In the genomic region with DNA sequence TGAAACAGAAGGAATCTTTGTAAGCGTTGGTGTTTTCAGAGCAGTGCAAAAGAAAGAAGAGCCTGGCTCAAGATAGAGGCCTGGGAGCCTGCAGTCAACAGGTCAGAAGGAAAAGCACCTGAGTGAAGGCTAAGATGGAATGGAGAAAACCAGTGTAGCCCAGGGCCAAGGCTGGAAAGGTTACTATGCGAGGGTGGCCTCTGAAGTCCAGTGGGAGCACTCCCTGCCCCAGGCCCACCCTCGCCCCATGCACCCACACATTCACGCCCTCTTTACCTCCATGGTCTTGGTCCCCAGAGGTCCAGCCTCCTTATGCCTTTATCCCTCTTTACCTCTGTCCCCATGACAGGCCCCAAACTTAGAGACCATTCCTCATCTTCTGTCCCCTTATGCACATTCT, we compare ENCODE assay signal across 38 cellular contexts.
"Had no signal": no experiment of that assay in that cellular context is flagged by ENCODE, and none has a peak within 500 bp of the region (broad histone marks: within the 10 kb centered on the region; RNA-seq: fewer than 3 reads in every experiment).

No MANE protein-coding gene starts in this region.

- H3K9me3 Mint-ChIP-seq: activated naive CD4-positive, alpha-beta T cell treated with anti-CD3 and anti-CD28 coated beads, Interleukin-2, amount 10 ng/mL, durations not matched to agents 7 days and 5 days; activated naive CD8-positive, alpha-beta T cell treated with anti-CD3 and anti-CD28 coated beads, Interleukin-2, amount 10 ng/mL, durations not matched to agents 7 days and 5 days; activated T-helper 1 cell treated with anti-CD3 and anti-CD28 coated beads, Interleukin-12 subunit alpha, Interleukin-12 subunit beta, Interleukin-2, Interleukin-4 antibody, amounts not matched to agents 30 ng/mL and 10 ng/mL and 1 ng/mL, durations not matched to agents 14 hours and 24 hours and 36 hours; activated T-helper 17 cell treated with anti-CD3 and anti-CD28 coated beads, Interleukin-2, amount 50 U/mL, for 72 hours; activated T-helper 2 cell treated with anti-CD3 and anti-CD28 coated beads, Interferon-gamma antibody, Interleukin-2, Interleukin-4, amounts not matched to agents 10 μg/mL and 5 μg/mL and 100 μg/mL, durations not matched to agents 14 hours and 24 hours and 36 hours had no signal

- H3K36me3 Mint-ChIP-seq: activated naive CD4-positive, alpha-beta T cell treated with anti-CD3 and anti-CD28 coated beads, Interleukin-2, amount 10 ng/mL, durations not matched to agents 7 days and 5 days; activated naive CD4-positive, alpha-beta T cell treated with anti-CD3 and anti-CD28 coated beads, Interleukin-2, amount 50 U/mL, for 24 hours; activated naive CD8-positive, alpha-beta T cell; activated naive CD8-positive, alpha-beta T cell treated with anti-CD3 and anti-CD28 coated beads for 36 hours; activated naive CD8-positive, alpha-beta T cell treated with anti-CD3 and anti-CD28 coated beads, Interleukin-2, amount 10 ng/mL, durations not matched to agents 7 days and 5 days; brain had no signal

- H3K27ac ChIP-seq: adrenal gland, ascending aorta, body of pancreas, brain microvascular endothelial cell, breast epithelium, cardiac muscle cell had no signal

- H3K4me3 Mint-ChIP-seq: activated naive CD4-positive, alpha-beta T cell treated with anti-CD3 and anti-CD28 coated beads for 36 hours; activated naive CD4-positive, alpha-beta T cell treated with anti-CD3 and anti-CD28 coated beads, Interleukin-2, amount 10 ng/mL, durations not matched to agents 7 days and 5 days; activated naive CD4-positive, alpha-beta T cell treated with anti-CD3 and anti-CD28 coated beads, Interleukin-2, amount 50 U/mL, for 24 hours; activated naive CD8-positive, alpha-beta T cell; activated naive CD8-positive, alpha-beta T cell treated with anti-CD3 and anti-CD28 coated beads for 36 hours; activated naive CD8-positive, alpha-beta T cell treated with anti-CD3 and anti-CD28 coated beads, Interleukin-2, amount 10 ng/mL, durations not matched to agents 7 days and 5 days; activated naive CD8-positive, alpha-beta T cell treated with anti-CD3 and anti-CD28 coated beads, Interleukin-2, amount 50 U/mL, for 24 hours; activated T-cell treated with anti-CD3 and anti-CD28 coated beads, Interleukin-2, amount 50 U/mL, for 24 hours; activated T-cell treated with anti-CD3 and anti-CD28 coated beads, Interleukin-2, amount 50 U/mL, for 4 hours; activated T-cell treated with anti-CD3 and anti-CD28 coated beads, Interleukin-2, amount 50 U/mL, for 72 hours; activated T-helper 1 cell treated with anti-CD3 and anti-CD28 coated beads, Interleukin-12 subunit alpha, Interleukin-12 subunit beta, Interleukin-2, Interleukin-4 antibody, amounts not matched to agents 30 ng/mL and 10 ng/mL and 1 ng/mL, durations not matched to agents 14 hours and 24 hours and 36 hours; activated T-helper 17 cell treated with anti-CD3 and anti-CD28 coated beads, Interleukin-2, amount 50 U/mL, for 72 hours; brain; central memory CD8-positive, alpha-beta T cell had no signal

- H3K4me3 ChIP-seq: adrenal gland, ascending aorta, body of pancreas, breast epithelium, cardiac muscle cell had no signal

- H3K36me3 ChIP-seq: adrenal gland, ascending aorta, brain microvascular endothelial cell, breast epithelium, cardiac muscle cell had no signal

- H3K27me3 ChIP-seq: ascending aorta, body of pancreas, brain microvascular endothelial cell, cardiac muscle cell had no signal

- ATAC-seq: activated naive CD4-positive, alpha-beta T cell treated with anti-CD3 and anti-CD28 coated beads, Interleukin-2, amount 50 U/mL, for 72 hours; activated naive CD8-positive, alpha-beta T cell treated with anti-CD3 and anti-CD28 coated beads, Interleukin-2, amount 50 U/mL, for 24 hours; activated T-cell treated with anti-CD3 and anti-CD28 coated beads, Interleukin-2, amount 50 U/mL, for 4 hours; activated T-cell treated with anti-CD3 and anti-CD28 coated beads, Interleukin-2, amount 50 U/mL, for 72 hours; activated T-helper 17 cell treated with anti-CD3 and anti-CD28 coated beads, Interleukin-2, amount 50 U/mL, for 72 hours; body of pancreas had no signal

- H3K27ac Mint-ChIP-seq: activated naive CD4-positive, alpha-beta T cell treated with anti-CD3 and anti-CD28 coated beads for 36 hours; activated naive CD4-positive, alpha-beta T cell treated with anti-CD3 and anti-CD28 coated beads, Interleukin-2, amount 10 ng/mL, durations not matched to agents 7 days and 5 days; activated naive CD4-positive, alpha-beta T cell treated with anti-CD3 and anti-CD28 coated beads, Interleukin-2, amount 50 U/mL, for 24 hours; activated naive CD4-positive, alpha-beta T cell treated with anti-CD3 and anti-CD28 coated beads, Interleukin-2, amount 50 U/mL, for 72 hours; activated naive CD8-positive, alpha-beta T cell; activated naive CD8-positive, alpha-beta T cell treated with anti-CD3 and anti-CD28 coated beads for 36 hours; activated naive CD8-positive, alpha-beta T cell treated with anti-CD3 and anti-CD28 coated beads, Interleukin-2, amount 10 ng/mL, durations not matched to agents 7 days and 5 days; activated naive CD8-positive, alpha-beta T cell treated with anti-CD3 and anti-CD28 coated beads, Interleukin-2, amount 50 U/mL, for 24 hours; activated T-cell treated with anti-CD3 and anti-CD28 coated beads, Interleukin-2, amount 50 U/mL, for 24 hours; activated T-cell treated with anti-CD3 and anti-CD28 coated beads, Interleukin-2, amount 50 U/mL, for 72 hours; activated T-helper 1 cell treated with anti-CD3 and anti-CD28 coated beads, Interleukin-12 subunit alpha, Interleukin-12 subunit beta, Interleukin-2, Interleukin-4 antibody, amounts not matched to agents 30 ng/mL and 10 ng/mL and 1 ng/mL, durations not matched to agents 14 hours and 24 hours and 36 hours; activated T-helper 17 cell treated with anti-CD3 and anti-CD28 coated beads, Interleukin-2, amount 50 U/mL, for 72 hours; activated T-helper 2 cell treated with anti-CD3 and anti-CD28 coated beads, Interferon-gamma antibody, Interleukin-2, Interleukin-4, amounts not matched to agents 10 μg/mL and 5 μg/mL and 100 μg/mL, durations not matched to agents 14 hours and 24 hours and 36 hours; brain had no signal

- H3K9me3 ChIP-seq: adrenal gland, ascending aorta, body of pancreas, breast epithelium had no signal

- H3K4me1 Mint-ChIP-seq: activated naive CD4-positive, alpha-beta T cell treated with anti-CD3 and anti-CD28 coated beads, Interleukin-2, amount 10 ng/mL, durations not matched to agents 7 days and 5 days; activated naive CD4-positive, alpha-beta T cell treated with anti-CD3 and anti-CD28 coated beads, Interleukin-2, amount 50 U/mL, for 24 hours; activated naive CD8-positive, alpha-beta T cell treated with anti-CD3 and anti-CD28 coated beads for 36 hours; activated naive CD8-positive, alpha-beta T cell treated with anti-CD3 and anti-CD28 coated beads, Interleukin-2, amount 10 ng/mL, durations not matched to agents 7 days and 5 days; activated naive CD8-positive, alpha-beta T cell treated with anti-CD3 and anti-CD28 coated beads, Interleukin-2, amount 50 U/mL, for 24 hours; activated T-helper 17 cell treated with anti-CD3 and anti-CD28 coated beads, Interleukin-2, amount 50 U/mL, for 72 hours; central memory CD8-positive, alpha-beta T cell had no signal

- DNase-seq: activated effector memory CD4-positive, alpha-beta T cell treated with anti-CD3 and anti-CD28 coated beads, Interleukin-2, amount 50 U/mL, for 16 hours; activated effector memory CD4-positive, alpha-beta T cell treated with Interleukin-2 at 50 U/mL for 16 hours; activated gamma-delta T cell; activated gamma-delta T cell treated with Interleukin-2 at 50 U/mL for 16 hours; activated naive CD4-positive, alpha-beta T cell; activated naive CD4-positive, alpha-beta T cell treated with anti-CD3 and anti-CD28 coated beads for 36 hours; activated naive CD4-positive, alpha-beta T cell treated with anti-CD3 and anti-CD28 coated beads, Interleukin-2, amount 10 ng/mL, durations not matched to agents 7 days and 5 days; activated naive CD4-positive, alpha-beta T cell treated with anti-CD3 and anti-CD28 coated beads, Interleukin-2, amount 50 U/mL, for 16 hours; activated naive CD4-positive, alpha-beta T cell treated with Interleukin-2 at 50 U/mL for 16 hours; activated naive CD8-positive, alpha-beta T cell treated with anti-CD3 and anti-CD28 coated beads for 36 hours; activated naive CD8-positive, alpha-beta T cell treated with anti-CD3 and anti-CD28 coated beads, Interleukin-2, amount 10 ng/mL, durations not matched to agents 7 days and 5 days; activated naive CD8-positive, alpha-beta T cell treated with anti-CD3 and anti-CD28 coated beads, Interleukin-2, amount 50 U/mL, for 24 hours; activated T-cell treated with anti-CD3 and anti-CD28 coated beads, Interleukin-2, amount 50 U/mL, for 1 hour; activated T-cell treated with anti-CD3 and anti-CD28 coated beads, Interleukin-2, amount 50 U/mL, for 24 hours; activated T-cell treated with anti-CD3 and anti-CD28 coated beads, Interleukin-2, amount 50 U/mL, for 4 hours; activated T-cell treated with anti-CD3 and anti-CD28 coated beads, Interleukin-2, amount 50 U/mL, for 48 hours; activated T-cell treated with anti-CD3 and anti-CD28 coated beads, Interleukin-2, amount 50 U/mL, for 72 hours; adrenal gland; amniotic stem cell; amygdala; anterior cingulate cortex; aorta; body of pancreas; brain microvascular endothelial cell; caudate nucleus; central memory CD4-positive, alpha-beta T cell; cerebellar nuclear complex had no signal

- H3K4me1 ChIP-seq: adrenal gland, ascending aorta, body of pancreas, breast epithelium had no signal
